Comparison of ENCODE assay signal across 8 cellular contexts in genomic region chr3:49412632-49413337, GRCh38. TPM values are rescaled to one million over a fixed set of nuclear protein-coding genes. Genes with fewer than 3 reads are reported as not detected.
DNase-seq lines count a peak whose midpoint lies in the region; ATAC-seq, FAIRE-seq and TF ChIP-seq lines count a peak whose summit lies in the region.

No MANE protein-coding gene starts in this region.

- ATAC-seq in GM21367 (IDR thresholded peaks at IDR 0.05; ENCODE audit: unreplicated experiment) = no peak

- POLR2A ChIA-PET in activated CD4-positive, alpha-beta memory T cell treated with anti-CD3 and anti-CD28 coated beads for 36 hours (lab: Charles Lee) = interaction anchor here (0.9 to 4.6 kb wide), 10 partner anchors 8 to 405 kb away, joined by 3 to 33 read pairs (median 8); partner anchors contain the start of genes DAG1, GPX1, NICN1 and QRICH1

- H3K79me2 ChIP-seq in hepatocyte = peaks cover 56% of the 10 kb centered on the region

- CTCF ChIA-PET in activated CD4-positive, alpha-beta memory T cell treated with anti-CD3 and anti-CD28 coated beads for 36 hours (lab: Charles Lee) = interaction anchor here (1.2 to 6.0 kb wide), 3 partner anchors 32 to 73 kb away, joined by 4 to 58 read pairs (median 15); partner anchors contain the start of gene USP4

- intact Hi-C loops in activated CD4-positive, alpha-beta memory T cell treated with anti-CD3 and anti-CD28 coated beads for 36 hours (cut with micrococcal nuclease) = loop anchor here (1.0 to 10.0 kb wide), 7 partner anchors 9 to 388 kb away; partner anchors contain the start of genes DAG1, GPX1, IMPDH2 and NDUFAF3

- H3K4me3 ChIP-seq in hepatocyte (peak overlapping the region; percentile 26), small intestine (ENCODE audit: low read depth in 1 of 2, low read length in 2 of 2) (peak overlapping the region; percentile 57 to 77)

- H3K4me3 Mint-ChIP-seq in HFFc6 = peak overlapping the region; percentile 97
- peak overlapping the region; percentile 90 for H3K4me3 Mint-ChIP-seq in activated CD4-positive, alpha-beta memory T cell treated with anti-CD3 and anti-CD28 coated beads for 36 hours

- H3K9me3 ChIP-seq in hepatocyte (ENCODE audit: low read depth) (no peaks in the 10 kb centered on the region), small intestine (ENCODE audit: control insufficient read depth, low read depth) (no peaks in the 10 kb centered on the region)

- peak overlapping the region; percentile 89 for H3K4me2 ChIP-seq in hepatocyte

- peaks cover 3% of the 10 kb centered on the region; the same call in 1 of the 2 replicates for H3K27me3 Mint-ChIP-seq in HFFc6 (ENCODE audit: insufficient read depth)
- H3K27me3 Mint-ChIP-seq in activated CD4-positive, alpha-beta memory T cell treated with anti-CD3 and anti-CD28 coated beads for 36 hours = no peaks in the 10 kb centered on the region

- H3K27ac Mint-ChIP-seq in HFFc6 = peak overlapping the region; percentile 97
- peak overlapping the region; percentile 95 for H3K27ac Mint-ChIP-seq in activated CD4-positive, alpha-beta memory T cell treated with anti-CD3 and anti-CD28 coated beads for 36 hours

- FAIRE-seq in small intestine (lab: Jason Lieb, UNC) = no peak

- no peaks in the 10 kb centered on the region for H3K27me3 ChIP-seq in hepatocyte
- H3K27me3 ChIP-seq in small intestine (ENCODE audit: control insufficient read depth in 2 of 2, insufficient read depth in 2 of 2, low read length in 2 of 2) = no peaks in the 10 kb centered on the region

- H3K27ac ChIP-seq in hepatocyte (peak overlapping the region; percentile 80), small intestine (ENCODE audit: low read depth in 1 of 2, low read length in 1 of 2) (peak overlapping the region; percentile 90 to 100)

- H3K36me3 ChIP-seq in hepatocyte (replicated peaks; ENCODE audit: insufficient read depth, low read depth) = no peaks in the 10 kb centered on the region
- peaks cover 0 to 2% of the 10 kb centered on the region in 2 donors for H3K36me3 ChIP-seq in small intestine (ENCODE audit: control insufficient read depth in 2 of 2, insufficient read depth in 2 of 2, low read length in 2 of 2)

- H3K9me2 ChIP-seq in hepatocyte (replicated peaks; ENCODE audit: insufficient read depth) = no peaks in the 10 kb centered on the region

- TF ChIP-seq CTCF in HFFc6 (IDR thresholded peaks at IDR 0.05) (no peak), hepatocyte (IDR thresholded peaks at IDR 0.05; ENCODE audit: poor library complexity) (no peak)

- DNase-seq in HFFc6 (no peak), hepatocyte (ENCODE audit: low spot score) (no peak), small intestine (no peak), NCI-H446 (lab: John Stamatoyannopoulos, UW) (no peak), SHP77 (lab: John Stamatoyannopoulos, UW) (no peak), HT-29 (ENCODE audit: low spot score) (no peak)
- DNase-seq in activated CD4-positive, alpha-beta memory T cell treated with anti-CD3 and anti-CD28 coated beads for 36 hours = no peak

- H2AFZ ChIP-seq in hepatocyte = peak overlapping the region; percentile 37

- H3K4me1 Mint-ChIP-seq in HFFc6 (ENCODE audit: low read depth) = peaks cover 49% of the 10 kb centered on the region
- peaks cover 65% of the 10 kb centered on the region for H3K4me1 Mint-ChIP-seq in activated CD4-positive, alpha-beta memory T cell treated with anti-CD3 and anti-CD28 coated beads for 36 hours (ENCODE audit: low read depth)

- peaks cover 53% of the 10 kb centered on the region for H3K36me3 Mint-ChIP-seq in HFFc6 (ENCODE audit: low read depth)
- H3K36me3 Mint-ChIP-seq in activated CD4-positive, alpha-beta memory T cell treated with anti-CD3 and anti-CD28 coated beads for 36 hours = peaks cover 28% of the 10 kb centered on the region

- H3K9me3 Mint-ChIP-seq in HFFc6 = no peaks in the 10 kb centered on the region
- H3K9me3 Mint-ChIP-seq in activated CD4-positive, alpha-beta memory T cell treated with anti-CD3 and anti-CD28 coated beads for 36 hours = no peaks in the 10 kb centered on the region

- WGBS in hepatocyte (ENCODE audit: low lambda C conversion rate, missing lambda C conversion rate) = 37% methylated on average over 16 of the region's 16 CpGs
- 26 to 28% (median 27%) methylated on average over 16 of the region's 16 CpGs for WGBS in small intestine, 3 donors

- H3K4me1 ChIP-seq in hepatocyte (ENCODE audit: insufficient read depth) (peaks cover 20% of the 10 kb centered on the region), small intestine (ENCODE audit: control insufficient read depth in 2 of 2, insufficient read depth in 1 of 2, low read depth in 1 of 2, low read length in 1 of 2) (peaks cover 10 to 14% of the 10 kb centered on the region in 2 donors)

- H4K20me1 ChIP-seq in hepatocyte (ENCODE audit: insufficient read depth, poor library complexity, severe bottlenecking) = peaks cover 34% of the 10 kb centered on the region

RNA-seq across cellular contexts. Expression of gene TCTA, which starts 0.6 kb away (rescaled TPM):
- total RNA-seq in HFFc6 (2021; fragmentation: NEBNext Ultra II Directional; extraction: Animal tissue kit (Norgen Biotek cat#: 25700)) = 10 to 100 TPM; 45.5 to 58.7 (median 49.9) TPM
- 10 to 100 TPM in 1 of 2 experiments, 1 to 10 TPM in 1; 9.5 to 10.9 TPM for total RNA-seq in activated CD4-positive, alpha-beta memory T cell treated with anti-CD3 and anti-CD28 coated beads for 36 hours
- total RNA-seq in hepatocyte = 20.9 and 24.5 TPM in 2 replicates
- polyA plus RNA-seq in hepatocyte (30.1 and 31.6 TPM in 2 replicates), small intestine (10 to 100 TPM; 31.1 to 41.8 (median 33.3) TPM)
- 26.6 TPM in 2 replicates for total RNA-seq in HT-29 (2014; rRNA removed; shearing (Covaris generic))

RNA-seq across cellular contexts. Expression of gene RHOA, which starts 1.0 kb away (rescaled TPM):
- 100 to 1,000 TPM; 703 to 739 (median 716) TPM for total RNA-seq in HFFc6 (2021; fragmentation: NEBNext Ultra II Directional; extraction: Animal tissue kit (Norgen Biotek cat#: 25700))
- total RNA-seq in activated CD4-positive, alpha-beta memory T cell treated with anti-CD3 and anti-CD28 coated beads for 36 hours = 100 to 1,000 TPM; 497 to 514 TPM
- total RNA-seq in hepatocyte = 434 and 527 TPM in 2 replicates
- polyA plus RNA-seq in hepatocyte = 371 and 392 TPM in 2 replicates
- polyA plus RNA-seq in small intestine = 100 to 1,000 TPM; 357 to 371 (median 368) TPM
- total RNA-seq in HT-29 (2014; rRNA removed; shearing (Covaris generic)) = 199 and 229 TPM in 2 replicates

RNA-seq across cellular contexts. Expression of gene AMT, which starts 9.5 kb away (rescaled TPM):
- 1 to 10 TPM in 5 of 6 experiments, under 1 TPM in 1; 0.78 to 3.2 (median 1.2) TPM for total RNA-seq in HFFc6 (2021; fragmentation: NEBNext Ultra II Directional; extraction: Animal tissue kit (Norgen Biotek cat#: 25700))
- total RNA-seq in activated CD4-positive, alpha-beta memory T cell treated with anti-CD3 and anti-CD28 coated beads for 36 hours = 1 to 10 TPM; 2.4 to 2.6 TPM
- total RNA-seq in hepatocyte = 19.0 and 26.5 TPM in 2 replicates
- 32.7 and 39.7 TPM in 2 replicates for polyA plus RNA-seq in hepatocyte
- 10 to 100 TPM; 15.4 to 34.9 (median 20.0) TPM for polyA plus RNA-seq in small intestine
- 0.97 and 3.9 TPM in 2 replicates for total RNA-seq in HT-29 (2014; rRNA removed; shearing (Covaris generic))

RNA-seq across cellular contexts. Expression of gene NICN1, which starts 16.3 kb away (rescaled TPM):
- total RNA-seq in HFFc6 (2021; fragmentation: NEBNext Ultra II Directional; extraction: Animal tissue kit (Norgen Biotek cat#: 25700)) = 10 to 100 TPM; 10.3 to 15.8 (median 13.2) TPM
- 10 to 100 TPM; 12.0 to 12.8 TPM for total RNA-seq in activated CD4-positive, alpha-beta memory T cell treated with anti-CD3 and anti-CD28 coated beads for 36 hours
- 6.7 and 8.1 TPM in 2 replicates for total RNA-seq in hepatocyte
- polyA plus RNA-seq in hepatocyte = 10.4 and 14.0 TPM in 2 replicates
- polyA plus RNA-seq in small intestine = 1 to 10 TPM; 2.2 to 8.5 (median 2.2) TPM
- total RNA-seq in HT-29 (2014; rRNA removed; shearing (Covaris generic)) = 2.5 and 8.2 TPM in 2 replicates

RNA-seq across cellular contexts. Expression of gene GPX1, which starts 54.6 kb away (rescaled TPM):
- 100 to 1,000 TPM; 359 to 607 (median 548) TPM for total RNA-seq in HFFc6 (2021; fragmentation: NEBNext Ultra II Directional; extraction: Animal tissue kit (Norgen Biotek cat#: 25700))
- 100 to 1,000 TPM; 176 to 177 TPM for total RNA-seq in activated CD4-positive, alpha-beta memory T cell treated with anti-CD3 and anti-CD28 coated beads for 36 hours
- total RNA-seq in hepatocyte = 186 and 205 TPM in 2 replicates
- polyA plus RNA-seq in hepatocyte = 437 and 440 TPM in 2 replicates
- 100 to 1,000 TPM; 325 to 419 (median 350) TPM for polyA plus RNA-seq in small intestine
- total RNA-seq in HT-29 (2014; rRNA removed; shearing (Covaris generic)) = 500 and 516 TPM in 2 replicates
